8 cellular contexts compared by ENCODE assay signal in the genomic region with DNA sequence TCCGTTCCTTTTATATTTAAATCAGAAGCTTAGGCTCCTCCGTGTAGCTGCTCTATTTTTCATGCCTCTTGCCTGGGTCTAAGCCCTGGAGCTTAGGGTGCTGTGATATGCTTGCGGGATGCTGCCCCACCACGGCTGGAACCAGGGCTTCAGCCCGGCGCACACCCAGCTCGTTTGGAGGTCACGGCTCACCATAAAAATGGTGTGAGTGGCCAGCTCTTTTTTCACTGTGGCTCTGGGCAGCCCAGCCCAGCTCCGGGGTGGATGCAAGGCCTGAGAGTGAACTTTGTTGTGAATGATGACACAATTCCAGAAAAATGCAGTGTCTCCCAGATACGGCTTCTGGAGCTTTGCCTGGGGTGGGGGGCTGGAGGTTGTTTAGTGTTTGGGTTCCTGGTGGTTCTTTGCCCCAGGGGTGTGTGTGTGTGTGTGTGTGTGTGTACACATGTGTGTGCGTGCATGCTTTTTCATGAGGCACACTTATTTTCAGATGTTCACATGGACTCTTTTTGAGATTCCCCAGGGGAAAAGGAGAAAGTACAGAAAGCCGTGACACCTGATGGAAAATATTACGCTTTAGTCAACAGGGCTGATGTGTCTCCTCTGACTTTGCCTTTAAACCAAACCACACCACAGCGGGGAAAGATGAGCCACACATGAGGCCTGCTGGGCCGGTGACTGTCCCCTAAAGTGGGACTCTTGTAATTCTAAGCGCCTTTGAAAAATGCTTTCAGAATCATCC. TPM values are rescaled to one million over a fixed set of nuclear protein-coding genes. Genes with fewer than 3 reads are reported as not detected.
A peak's percentile ranks its signal among the peaks of the same experiment; 100 is the strongest.
DNase-seq lines count a peak whose midpoint lies in the region; ATAC-seq, FAIRE-seq and TF ChIP-seq lines count a peak whose summit lies in the region.

No MANE protein-coding gene starts in this region.

- POLR2A ChIA-PET in activated CD4-positive, alpha-beta T cell treated with anti-CD3 and anti-CD28 coated beads, Interleukin-2, amount 10 ng/mL, durations not matched to agents 7 days and 5 days (lab: Charles Lee): interaction anchor here (0.6 kb wide), 2 partner anchors 9 to 101 kb away, joined by 3 to 4 read pairs; no protein-coding TSS in a partner anchor

- peak; percentile 23 to 89 for ATAC-seq in upper lobe of left lung (ENCODE audit: low FRiP score in 2 of 2)
- ATAC-seq in HG03159 (IDR thresholded peaks at IDR 0.05; ENCODE audit: unreplicated experiment): no peak

- peaks cover 4% of the 10 kb centered on the region for H3K36me3 Mint-ChIP-seq in activated CD4-positive, alpha-beta T cell treated with anti-CD3 and anti-CD28 coated beads, Interleukin-2, amount 10 ng/mL, durations not matched to agents 7 days and 5 days (ENCODE audit: low read depth)
- H3K36me3 Mint-ChIP-seq in neural crest cell (ENCODE audit: low read depth): peaks cover 3% of the 10 kb centered on the region

- peaks cover 18% of the 10 kb centered on the region for H3K4me1 Mint-ChIP-seq in activated CD4-positive, alpha-beta T cell treated with anti-CD3 and anti-CD28 coated beads, Interleukin-2, amount 10 ng/mL, durations not matched to agents 7 days and 5 days
- H3K4me1 Mint-ChIP-seq in neural crest cell: peaks cover 51% of the 10 kb centered on the region

- H3K9me3 ChIP-seq in esophagus muscularis mucosa (no peaks in the 10 kb centered on the region), upper lobe of left lung (no peaks in the 10 kb centered on the region)

- H3K4me1 ChIP-seq in esophagus muscularis mucosa (peaks cover 69 to 84% (median 82%) of the 10 kb centered on the region in 4 donors), upper lobe of left lung (peaks cover 50 to 83% (median 66%) of the 10 kb centered on the region in 4 donors)

- H3K27ac Mint-ChIP-seq in activated CD4-positive, alpha-beta T cell treated with anti-CD3 and anti-CD28 coated beads, Interleukin-2, amount 10 ng/mL, durations not matched to agents 7 days and 5 days: peak overlapping the region; percentile 28
- peak overlapping the region; percentile 92 for H3K27ac Mint-ChIP-seq in neural crest cell (ENCODE audit: unreplicated experiment)

- H3K4me3 ChIP-seq in esophagus muscularis mucosa: no peak overlapping the region
- H3K4me3 ChIP-seq in upper lobe of left lung: no peak overlapping the region

- intact Hi-C loops in esophagus muscularis mucosa (cut with DNase I): loop anchor here (5.0 kb wide), 1 partner anchor 46 kb away; a partner anchor contains a TSS

- no peak for TF ChIP-seq EP300 in esophagus muscularis mucosa (IDR thresholded peaks at IDR 0.05)
- no peak for TF ChIP-seq EP300 in upper lobe of left lung (IDR thresholded peaks at IDR 0.05)

- no peaks in the 10 kb centered on the region for H3K27me3 Mint-ChIP-seq in activated CD4-positive, alpha-beta T cell treated with anti-CD3 and anti-CD28 coated beads, Interleukin-2, amount 10 ng/mL, durations not matched to agents 7 days and 5 days
- no peaks in the 10 kb centered on the region for H3K27me3 Mint-ChIP-seq in neural crest cell (ENCODE audit: low read depth)

- H3K27me3 ChIP-seq in esophagus muscularis mucosa (no peaks in the 10 kb centered on the region), upper lobe of left lung (no peaks in the 10 kb centered on the region)

- H3K9me3 Mint-ChIP-seq in activated CD4-positive, alpha-beta T cell treated with anti-CD3 and anti-CD28 coated beads, Interleukin-2, amount 10 ng/mL, durations not matched to agents 7 days and 5 days: no peaks in the 10 kb centered on the region
- peaks cover 3% of the 10 kb centered on the region for H3K9me3 Mint-ChIP-seq in neural crest cell

- no peak for FAIRE-seq in H54 (lab: Jason Lieb, UNC)

- TF ChIP-seq CTCF in esophagus muscularis mucosa (IDR thresholded peaks at IDR 0.05) (peak in 2 of 3 experiments; percentile 14 to 27), neural crest cell (conservative IDR thresholded peaks at IDR 0.05) (no peak), upper lobe of left lung (IDR thresholded peaks at IDR 0.05) (no peak)

- H3K27ac ChIP-seq in esophagus muscularis mucosa (replicated peaks in 1 of 4) (peak overlapping the region; percentile 81 to 89 (median 84)), upper lobe of left lung (peak overlapping the region; percentile 41 to 83 (median 75))

- no peak overlapping the region for H3K4me3 Mint-ChIP-seq in activated CD4-positive, alpha-beta T cell treated with anti-CD3 and anti-CD28 coated beads, Interleukin-2, amount 10 ng/mL, durations not matched to agents 7 days and 5 days
- H3K4me3 Mint-ChIP-seq in neural crest cell: no peak overlapping the region

- H3K36me3 ChIP-seq in esophagus muscularis mucosa: peaks cover 0 to 6% (median 0%) of the 10 kb centered on the region in 4 donors
- H3K36me3 ChIP-seq in upper lobe of left lung: no peaks in the 10 kb centered on the region

- TF ChIP-seq POLR2A in H54 (IDR thresholded peaks at IDR 0.05; ENCODE audit: low read depth, low read length) (no peak), esophagus muscularis mucosa (IDR thresholded peaks at IDR 0.05; ENCODE audit: low read depth) (no peak), upper lobe of left lung (IDR thresholded peaks at IDR 0.05) (no peak)

- WGBS in esophagus muscularis mucosa: 46% methylated on average over 15 of the region's 16 CpGs
- 63 to 86% methylated on average over 16 of the region's 16 CpGs for WGBS in upper lobe of left lung, 2 donors

- DNase-seq in H54 (ENCODE audit: insufficient read length, low spot score) (peak; percentile 83), esophagus muscularis mucosa (ENCODE audit: extremely low spot score) (no peak), neural crest cell (ENCODE audit: low read depth, low spot score) (no peak), upper lobe of left lung (peak in 1 of 2 donors; percentile 75), T-helper 9 cell (no peak), NOMO-1 treated with DMSO at 0.1 percent for 48 hours (lab: John Stamatoyannopoulos, UW; ENCODE audit: unreplicated experiment) (no peak)
- DNase-seq in activated CD4-positive, alpha-beta T cell treated with anti-CD3 and anti-CD28 coated beads, Interleukin-2, amount 10 ng/mL, durations not matched to agents 7 days and 5 days: no peak

- CTCF ChIA-PET in activated CD4-positive, alpha-beta T cell treated with anti-CD3 and anti-CD28 coated beads, Interleukin-2, amount 10 ng/mL, durations not matched to agents 7 days and 5 days (lab: Charles Lee): interaction anchor here (0.7 to 1.5 kb wide), 8 partner anchors 11 to 39 kb away, joined by 3 to 5 read pairs (median 3); no protein-coding TSS in a partner anchor

RNA-seq across cellular contexts. Expression of a gene that starts 46.2 kb away (rescaled TPM):
- total RNA-seq in activated CD4-positive, alpha-beta T cell treated with anti-CD3 and anti-CD28 coated beads, Interleukin-2, amount 10 ng/mL, durations not matched to agents 7 days and 5 days: 10 to 100 TPM; 26.0 to 27.5 TPM
- total RNA-seq in esophagus muscularis mucosa (10 to 100 TPM; 39.6 to 64.4 (median 50.7) TPM), neural crest cell (13.5 and 13.9 TPM in 2 replicates), upper lobe of left lung (10 to 100 TPM; 38.6 to 80.9 (median 61.1) TPM)

Comparison
In these comparisons a context has a peak if more than half of its experiments do, and no peak if none do; other contexts are left out.
1. CTCF ChIP-seq: peak in esophagus muscularis mucosa (2 of 3); none in neural crest cell (single experiment) and upper lobe of left lung (0 of 6).